In genomic region chr1:109210058-109210457, GRCh38 we compare ENCODE assay signal across 21 cellular contexts.
"Had no signal": no experiment of that assay in that cellular context is flagged by ENCODE, and none has a peak within 500 bp of the region (broad histone marks: within the 10 kb centered on the region; RNA-seq: fewer than 3 reads in every experiment).

No MANE protein-coding gene starts in this region.

- ATAC-seq: activated CD8-positive, alpha-beta T cell treated with anti-CD3 and anti-CD28 coated beads for 36 hours; activated T-cell treated with anti-CD3 and anti-CD28 coated beads, Interleukin-2, amount 50 U/mL, for 72 hours; left ventricle myocardium superior; natural killer cell; stimulated activated naive CD8-positive, alpha-beta T cell treated with anti-CD3 and anti-CD28 coated beads, Interleukin-15, Interleukin-2, amounts not matched to agents 100 U/mL and 50 U/mL, for 24 hours had no signal

- H3K9me3 ChIP-seq: right atrium auricular region had no signal

- DNase-seq: activated B cell treated with CpG ODN at 0.5 μM for 24 hours; activated CD4-positive, alpha-beta T cell treated with anti-CD3 and anti-CD28 coated beads for 48 hours; activated CD8-positive, alpha-beta memory T cell treated with anti-CD3 and anti-CD28 coated beads, Interleukin-2, amount 50 U/mL, for 4 hours; activated CD8-positive, alpha-beta T cell treated with anti-CD3 and anti-CD28 coated beads for 36 hours; activated gamma-delta T cell; activated T-cell treated with anti-CD3 and anti-CD28 coated beads, Interleukin-2, amount 50 U/mL, for 72 hours; anterior cingulate cortex; erythroblast; left ventricle myocardium superior; mesenchymal stem cell; natural killer cell; posterior cingulate gyrus; stimulated activated CD4-positive, alpha-beta T cell treated with anti-CD3 and anti-CD28 coated beads, Interleukin-4, amount 100 ng/mL, for 4 hours; stimulated activated CD8-positive, alpha-beta memory T cell treated with anti-CD3 and anti-CD28 coated beads, Interleukin-4, amount 100 ng/mL, for 48 hours; stimulated activated naive CD8-positive, alpha-beta T cell treated with anti-CD3 and anti-CD28 coated beads, Interleukin-15, Interleukin-2, amounts not matched to agents 100 U/mL and 50 U/mL, for 24 hours; SW 1271 had no signal

- H2AFZ ChIP-seq: hepatocyte had no signal

- H3K27me3 ChIP-seq: hepatocyte, right atrium auricular region had no signal

- H3K9me3 Mint-ChIP-seq: activated B cell treated with CpG ODN at 0.5 μM for 24 hours; activated CD8-positive, alpha-beta T cell treated with anti-CD3 and anti-CD28 coated beads for 36 hours; activated T-cell treated with anti-CD3 and anti-CD28 coated beads, Interleukin-2, amount 50 U/mL, for 72 hours; natural killer cell; type B pancreatic cell had no signal

- H3K27me3 Mint-ChIP-seq: activated CD8-positive, alpha-beta T cell treated with anti-CD3 and anti-CD28 coated beads for 36 hours; activated naive CD8-positive, alpha-beta T cell had no signal

- H3K36me3 Mint-ChIP-seq: natural killer cell had no signal

- H3K36me3 ChIP-seq: right atrium auricular region had no signal

- H3K4me3 ChIP-seq: hepatocyte, right atrium auricular region, smooth muscle cell had no signal

- H3K4me2 ChIP-seq: hepatocyte, smooth muscle cell had no signal

- H3K27ac ChIP-seq: hepatocyte had no signal

- H3K4me3 Mint-ChIP-seq: activated B cell treated with CpG ODN at 0.5 μM for 24 hours; activated CD8-positive, alpha-beta T cell treated with anti-CD3 and anti-CD28 coated beads for 36 hours; activated naive CD8-positive, alpha-beta T cell; activated T-cell treated with anti-CD3 and anti-CD28 coated beads, Interleukin-2, amount 50 U/mL, for 72 hours; natural killer cell; type B pancreatic cell had no signal

- H3K27ac Mint-ChIP-seq: activated B cell treated with CpG ODN at 0.5 μM for 24 hours; activated CD8-positive, alpha-beta T cell treated with anti-CD3 and anti-CD28 coated beads for 36 hours; activated naive CD8-positive, alpha-beta T cell; activated T-cell treated with anti-CD3 and anti-CD28 coated beads, Interleukin-2, amount 50 U/mL, for 72 hours; natural killer cell; type B pancreatic cell had no signal
